In genomic region chr1:161177936-161178244, GRCh38 we compare ENCODE assay signal across 1 cellular context.
TF ChIP-seq lines count a peak whose summit lies in the region.

No MANE protein-coding gene starts in this region.

TF ChIP-seq in GM23338, 12 proteins besides CTCF, POLR2A, EP300 and RAD21 (continued from another document):
- TF ChIP-seq, protein P1, sequence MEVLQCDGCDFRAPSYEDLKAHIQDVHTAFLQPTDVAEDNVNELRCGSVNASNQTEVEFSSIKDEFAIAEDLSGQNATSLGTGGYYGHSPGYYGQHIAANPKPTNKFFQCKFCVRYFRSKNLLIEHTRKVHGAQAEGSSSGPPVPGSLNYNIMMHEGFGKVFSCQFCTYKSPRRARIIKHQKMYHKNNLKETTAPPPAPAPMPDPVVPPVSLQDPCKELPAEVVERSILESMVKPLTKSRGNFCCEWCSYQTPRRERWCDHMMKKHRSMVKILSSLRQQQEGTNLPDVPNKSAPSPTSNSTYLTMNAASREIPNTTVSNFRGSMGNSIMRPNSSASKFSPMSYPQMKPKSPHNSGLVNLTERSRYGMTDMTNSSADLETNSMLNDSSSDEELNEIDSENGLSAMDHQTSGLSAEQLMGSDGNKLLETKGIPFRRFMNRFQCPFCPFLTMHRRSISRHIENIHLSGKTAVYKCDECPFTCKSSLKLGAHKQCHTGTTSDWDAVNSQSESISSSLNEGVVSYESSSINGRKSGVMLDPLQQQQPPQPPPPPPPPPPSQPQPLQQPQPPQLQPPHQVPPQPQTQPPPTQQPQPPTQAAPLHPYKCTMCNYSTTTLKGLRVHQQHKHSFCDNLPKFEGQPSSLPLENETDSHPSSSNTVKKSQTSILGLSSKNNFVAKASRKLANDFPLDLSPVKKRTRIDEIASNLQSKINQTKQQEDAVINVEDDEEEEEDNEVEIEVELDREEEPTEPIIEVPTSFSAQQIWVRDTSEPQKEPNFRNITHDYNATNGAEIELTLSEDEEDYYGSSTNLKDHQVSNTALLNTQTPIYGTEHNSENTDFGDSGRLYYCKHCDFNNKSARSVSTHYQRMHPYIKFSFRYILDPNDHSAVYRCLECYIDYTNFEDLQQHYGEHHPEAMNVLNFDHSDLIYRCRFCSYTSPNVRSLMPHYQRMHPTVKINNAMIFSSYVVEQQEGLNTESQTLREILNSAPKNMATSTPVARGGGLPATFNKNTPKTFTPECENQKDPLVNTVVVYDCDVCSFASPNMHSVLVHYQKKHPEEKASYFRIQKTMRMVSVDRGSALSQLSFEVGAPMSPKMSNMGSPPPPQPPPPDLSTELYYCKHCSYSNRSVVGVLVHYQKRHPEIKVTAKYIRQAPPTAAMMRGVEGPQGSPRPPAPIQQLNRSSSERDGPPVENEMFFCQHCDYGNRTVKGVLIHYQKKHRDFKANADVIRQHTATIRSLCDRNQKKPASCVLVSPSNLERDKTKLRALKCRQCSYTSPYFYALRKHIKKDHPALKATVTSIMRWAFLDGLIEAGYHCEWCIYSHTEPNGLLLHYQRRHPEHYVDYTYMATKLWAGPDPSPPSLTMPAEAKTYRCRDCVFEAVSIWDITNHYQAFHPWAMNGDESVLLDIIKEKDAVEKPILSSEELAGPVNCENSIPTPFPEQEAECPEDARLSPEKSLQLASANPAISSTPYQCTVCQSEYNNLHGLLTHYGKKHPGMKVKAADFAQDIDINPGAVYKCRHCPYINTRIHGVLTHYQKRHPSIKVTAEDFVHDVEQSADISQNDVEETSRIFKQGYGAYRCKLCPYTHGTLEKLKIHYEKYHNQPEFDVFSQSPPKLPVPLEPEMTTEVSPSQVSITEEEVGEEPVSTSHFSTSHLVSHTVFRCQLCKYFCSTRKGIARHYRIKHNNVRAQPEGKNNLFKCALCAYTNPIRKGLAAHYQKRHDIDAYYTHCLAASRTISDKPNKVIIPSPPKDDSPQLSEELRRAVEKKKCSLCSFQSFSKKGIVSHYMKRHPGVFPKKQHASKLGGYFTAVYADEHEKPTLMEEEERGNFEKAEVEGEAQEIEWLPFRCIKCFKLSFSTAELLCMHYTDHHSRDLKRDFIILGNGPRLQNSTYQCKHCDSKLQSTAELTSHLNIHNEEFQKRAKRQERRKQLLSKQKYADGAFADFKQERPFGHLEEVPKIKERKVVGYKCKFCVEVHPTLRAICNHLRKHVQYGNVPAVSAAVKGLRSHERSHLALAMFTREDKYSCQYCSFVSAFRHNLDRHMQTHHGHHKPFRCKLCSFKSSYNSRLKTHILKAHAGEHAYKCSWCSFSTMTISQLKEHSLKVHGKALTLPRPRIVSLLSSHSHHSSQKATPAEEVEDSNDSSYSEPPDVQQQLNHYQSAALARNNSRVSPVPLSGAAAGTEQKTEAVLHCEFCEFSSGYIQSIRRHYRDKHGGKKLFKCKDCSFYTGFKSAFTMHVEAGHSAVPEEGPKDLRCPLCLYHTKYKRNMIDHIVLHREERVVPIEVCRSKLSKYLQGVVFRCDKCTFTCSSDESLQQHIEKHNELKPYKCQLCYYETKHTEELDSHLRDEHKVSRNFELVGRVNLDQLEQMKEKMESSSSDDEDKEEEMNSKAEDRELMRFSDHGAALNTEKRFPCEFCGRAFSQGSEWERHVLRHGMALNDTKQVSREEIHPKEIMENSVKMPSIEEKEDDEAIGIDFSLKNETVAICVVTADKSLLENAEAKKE (CRISPR knock-in tag; IDR thresholded peaks at IDR 0.05) = no peak
